1 cellular context compared by ENCODE assay signal in the genomic region with DNA sequence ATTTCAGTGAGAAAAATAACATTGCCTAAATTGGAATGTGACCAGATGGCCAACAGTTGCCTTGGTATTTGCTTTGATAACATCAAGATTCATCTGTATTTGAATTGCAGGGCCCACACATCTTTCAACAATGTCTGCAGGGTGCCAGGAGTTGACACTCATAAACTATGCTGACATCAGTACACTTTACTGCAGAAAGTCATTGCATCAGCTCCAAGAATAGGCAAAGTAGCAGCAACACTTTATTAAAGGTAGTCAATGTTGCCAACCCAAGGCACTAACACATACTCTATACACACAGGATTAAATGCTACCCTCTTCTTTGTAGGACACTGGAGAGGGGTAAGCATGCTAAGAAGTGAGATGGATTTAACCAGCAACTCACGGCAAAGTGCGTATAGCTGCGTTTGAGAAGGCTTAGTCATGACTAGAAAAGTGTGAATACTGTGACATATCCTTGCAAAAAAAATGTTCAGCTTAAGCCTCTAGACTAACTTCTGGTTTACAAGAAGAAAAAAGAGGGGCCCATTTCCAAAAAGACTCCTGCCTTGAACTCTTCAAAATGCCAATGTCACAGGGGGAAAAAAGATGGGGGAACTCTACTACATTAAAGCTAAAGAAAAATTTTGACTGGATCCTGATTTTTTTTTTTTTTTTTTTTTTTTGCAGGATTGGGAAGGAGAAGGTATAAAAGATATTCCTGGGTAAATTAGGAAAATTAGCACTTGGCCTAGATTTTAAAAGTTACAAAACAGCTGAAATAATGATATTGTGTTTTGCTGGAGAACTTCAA.
A peak's percentile ranks its signal among the peaks of the same experiment; 100 is the strongest.
TF ChIP-seq lines count a peak whose summit lies in the region.

No MANE protein-coding gene starts in this region.

TF ChIP-seq in IMR-90, 13 proteins besides CTCF, POLR2A, EP300 and RAD21:
- TF ChIP-seq MAZ (IDR thresholded peaks at IDR 0.05; ENCODE audit: borderline replicate concordance, low read depth, low read length): no peak
- peak; percentile 87 for TF ChIP-seq CEBPB (IDR thresholded peaks at IDR 0.05; ENCODE audit: low read depth, low read length)
- no peak for TF ChIP-seq ELK1 (IDR thresholded peaks at IDR 0.05; ENCODE audit: borderline replicate concordance, low read depth, low read length)
- TF ChIP-seq FOS (IDR thresholded peaks at IDR 0.05; ENCODE audit: low read depth, low read length): no peak
- peak; percentile 33; the same call in 1 of the 2 replicates for TF ChIP-seq BHLHE40 (IDR thresholded peaks at IDR 0.05; ENCODE audit: low read depth, low read length)
- TF ChIP-seq SMC3 (IDR thresholded peaks at IDR 0.05; ENCODE audit: low read depth, low read length): no peak
- TF ChIP-seq RCOR1 (IDR thresholded peaks at IDR 0.05; ENCODE audit: insufficient replicate concordance, low read length): no peak
- TF ChIP-seq MAFK (IDR thresholded peaks at IDR 0.05; ENCODE audit: low read depth, low read length): peak; percentile 32; the same call in 1 of the 2 replicates
- no peak for TF ChIP-seq MXI1 (IDR thresholded peaks at IDR 0.05; ENCODE audit: borderline replicate concordance, low read depth, low read length)
- no peak for TF ChIP-seq NFE2L2 (IDR thresholded peaks at IDR 0.05; ENCODE audit: low read depth, low read length)
